1 cellular context compared by ENCODE assay signal in genomic region chr7:157485961-157486510, GRCh38.
TF ChIP-seq lines count a peak whose summit lies in the region.

No MANE protein-coding gene starts in this region.

TF ChIP-seq in SK-N-SH, 30 proteins besides CTCF, POLR2A, EP300 and RAD21 (continued from another document):
- no peak for TF ChIP-seq TEAD4 (IDR thresholded peaks at IDR 0.05; ENCODE audit: borderline replicate concordance, insufficient read depth)
- no peak for TF ChIP-seq FOSL2 (IDR thresholded peaks at IDR 0.05; ENCODE audit: borderline replicate concordance, low read depth)
- TF ChIP-seq PBX3 (IDR thresholded peaks at IDR 0.05): no peak
- no peak for TF ChIP-seq JUND (IDR thresholded peaks at IDR 0.05)
